ENCODE assay signal across 10 cellular contexts in the genomic region with DNA sequence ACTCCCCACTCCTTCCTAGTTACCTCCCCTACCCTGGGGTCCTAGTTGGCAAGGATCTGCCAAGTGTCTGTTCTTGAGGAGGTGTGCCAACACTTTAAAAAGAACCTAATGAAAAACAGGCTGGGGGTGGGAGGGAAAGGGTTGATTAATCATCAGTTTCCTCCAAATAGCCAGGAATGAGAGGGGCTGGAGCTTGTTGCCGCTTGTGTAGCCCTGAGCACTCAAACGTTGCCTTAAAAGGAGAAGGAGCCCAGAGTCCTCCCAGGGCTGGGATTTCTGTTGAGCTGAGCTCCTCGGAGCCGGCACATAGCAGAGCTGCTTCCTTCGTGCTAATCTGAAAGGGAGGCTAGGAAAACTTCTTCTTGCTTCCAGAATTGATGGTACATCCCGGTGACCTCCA. TPM values are rescaled to one million over a fixed set of nuclear protein-coding genes. Genes with fewer than 3 reads are reported as not detected.
DNase-seq lines count a peak whose midpoint lies in the region; ATAC-seq, FAIRE-seq and TF ChIP-seq lines count a peak whose summit lies in the region.
"Had no signal": no experiment of that assay in that cellular context is flagged by ENCODE, and none has a peak within 500 bp of the region (broad histone marks: within the 10 kb centered on the region; RNA-seq: fewer than 3 reads in every experiment).

No MANE protein-coding gene starts in this region.

- H3K9me3 ChIP-seq in adipocyte (ENCODE audit: control insufficient read depth, low read length), result no peaks in the 10 kb centered on the region
- no peaks in the 10 kb centered on the region for H3K9me3 ChIP-seq in neural progenitor cell (ENCODE audit: low read depth)

- H3K79me2 ChIP-seq in ACC112 (ENCODE audit: control insufficient read depth, insufficient read depth, low read length, unreplicated experiment) (no peaks in the 10 kb centered on the region), neural progenitor cell (ENCODE audit: low read depth) (no peaks in the 10 kb centered on the region)

- H3K36me3 ChIP-seq in ACC112 (ENCODE audit: insufficient read depth, low read length), result no peaks in the 10 kb centered on the region
- peaks cover 7% of the 10 kb centered on the region for H3K36me3 ChIP-seq in adipocyte (ENCODE audit: control insufficient read depth, insufficient read depth, low read length, severe bottlenecking)
- no peaks in the 10 kb centered on the region for H3K36me3 ChIP-seq in neural progenitor cell

- H3K9ac ChIP-seq in adipocyte (ENCODE audit: low read length) (peak overlapping the region; percentile 88), neural progenitor cell (no peak overlapping the region)

- TF ChIP-seq CTCF in foreskin fibroblast (IDR thresholded peaks at IDR 0.05; ENCODE audit: low read depth, low read length) (no peak), neural progenitor cell (IDR thresholded peaks at IDR 0.05) (no peak)

- no peak overlapping the region for H3K4me3 Mint-ChIP-seq in neural progenitor cell
- H3K4me3 Mint-ChIP-seq in stimulated activated naive CD8-positive, alpha-beta T cell treated with anti-CD3 and anti-CD28 coated beads, Interleukin-15, amount 100 ng/mL, for 72 hours, result no peak overlapping the region

- H3K4me1 Mint-ChIP-seq in neural progenitor cell, result peaks cover 7% of the 10 kb centered on the region
- H3K4me1 Mint-ChIP-seq in stimulated activated naive CD8-positive, alpha-beta T cell treated with anti-CD3 and anti-CD28 coated beads, Interleukin-15, amount 100 ng/mL, for 72 hours, result peaks cover 13% of the 10 kb centered on the region

- H3F3A ChIP-seq in neural progenitor cell (ENCODE audit: low read depth), result no peaks in the 10 kb centered on the region

- H3K27ac ChIP-seq in ACC112 (ENCODE audit: low read depth, low read length), result peak overlapping the region; percentile 63
- no peak overlapping the region for H3K27ac ChIP-seq in neural progenitor cell

- H3K27me3 ChIP-seq in ACC112 (ENCODE audit: insufficient read depth, low read length) (no peaks in the 10 kb centered on the region), adipocyte (replicated peaks; ENCODE audit: control insufficient read depth, insufficient read depth, low read length) (no peaks in the 10 kb centered on the region), neural progenitor cell (no peaks in the 10 kb centered on the region)

- DNase-seq in adipocyte (ENCODE audit: low read depth), result peak; percentile 89
- peak; percentile 90 to 94 for DNase-seq in foreskin fibroblast
- peak; percentile 50 for DNase-seq in neural progenitor cell (ENCODE audit: low spot score)
- DNase-seq in hippocampal formation (lab: John Stamatoyannopoulos, UW), result no peak
- DNase-seq in GM12891 (ENCODE audit: insufficient read length, low spot score), result no peak
- DNase-seq in stimulated activated naive CD8-positive, alpha-beta T cell treated with anti-CD3 and anti-CD28 coated beads, Interleukin-15, amount 100 ng/mL, for 72 hours, result no peak
- DNase-seq: effector memory CD4-positive, alpha-beta T cell had no signal

- no peak overlapping the region for H2AFZ ChIP-seq in ACC112 (ENCODE audit: low read length, unreplicated experiment)
- no peak overlapping the region for H2AFZ ChIP-seq in neural progenitor cell (replicated peaks)

- peaks cover 2% of the 10 kb centered on the region for H3K36me3 Mint-ChIP-seq in neural progenitor cell

- no peaks in the 10 kb centered on the region for H3K9me3 Mint-ChIP-seq in neural progenitor cell
- no peaks in the 10 kb centered on the region for H3K9me3 Mint-ChIP-seq in stimulated activated naive CD8-positive, alpha-beta T cell treated with anti-CD3 and anti-CD28 coated beads, Interleukin-15, amount 100 ng/mL, for 72 hours

- no peak for ATAC-seq in GM18907 (IDR thresholded peaks at IDR 0.05; ENCODE audit: unreplicated experiment)
- ATAC-seq in stimulated activated naive CD8-positive, alpha-beta T cell treated with anti-CD3 and anti-CD28 coated beads, Interleukin-15, amount 100 ng/mL, for 72 hours, result no peak

- no peak for TF ChIP-seq POLR2A in GM12891 (IDR thresholded peaks at IDR 0.05; ENCODE audit: low read depth, low read length)

- no peak for FAIRE-seq in GM12891 (lab: Jason Lieb, UNC)
- FAIRE-seq: A204.1 had no signal

- no peak overlapping the region for H3K4me2 ChIP-seq in neural progenitor cell

- H3K27me3 Mint-ChIP-seq in neural progenitor cell (ENCODE audit: insufficient read depth, low read depth), result peaks cover 9% of the 10 kb centered on the region
- H3K27me3 Mint-ChIP-seq in stimulated activated naive CD8-positive, alpha-beta T cell treated with anti-CD3 and anti-CD28 coated beads, Interleukin-15, amount 100 ng/mL, for 72 hours, result peaks cover 16% of the 10 kb centered on the region

- H3K4me3 ChIP-seq in ACC112 (ENCODE audit: low read depth, low read length), result no peak overlapping the region
- H3K4me3 ChIP-seq in adipocyte (ENCODE audit: low read length), result peak overlapping the region; percentile 9
- no peak overlapping the region for H3K4me3 ChIP-seq in foreskin fibroblast (ENCODE audit: low read depth in 1 of 2, low read length in 2 of 2)
- no peak overlapping the region for H3K4me3 ChIP-seq in neural progenitor cell

- no peaks in the 10 kb centered on the region for H4K20me1 ChIP-seq in neural progenitor cell (ENCODE audit: low read depth)

- peak overlapping the region; percentile 76 for H3K27ac Mint-ChIP-seq in neural progenitor cell
- no peak overlapping the region for H3K27ac Mint-ChIP-seq in stimulated activated naive CD8-positive, alpha-beta T cell treated with anti-CD3 and anti-CD28 coated beads, Interleukin-15, amount 100 ng/mL, for 72 hours

- H3K4me1 ChIP-seq in ACC112 (ENCODE audit: control insufficient read depth, insufficient read depth, low read length, unreplicated experiment) (peaks cover 39% of the 10 kb centered on the region), adipocyte (ENCODE audit: control insufficient read depth, insufficient read depth, low read length) (peaks cover 55% of the 10 kb centered on the region), neural progenitor cell (no peaks in the 10 kb centered on the region)

TF ChIP-seq in GM12891, 5 proteins besides CTCF, POLR2A, EP300 and RAD21:
- TF ChIP-seq POLR2AphosphoS5 (IDR thresholded peaks at IDR 0.05; ENCODE audit: low read depth, low read length) (no peak), PAX5 (IDR thresholded peaks at IDR 0.05; ENCODE audit: insufficient read depth, low read length, severe bottlenecking) (no peak), TAF1 (IDR thresholded peaks at IDR 0.05; ENCODE audit: low read depth, low read length) (no peak), SPI1 (IDR thresholded peaks at IDR 0.05; ENCODE audit: low read depth, low read length) (no peak), POU2F2 (IDR thresholded peaks at IDR 0.05; ENCODE audit: low read depth, low read length) (no peak)

RNA-seq across cellular contexts. Expression of gene SHISA4, which starts 15.9 kb away (rescaled TPM):
- total RNA-seq in neural progenitor cell (ENCODE audit: low replicate concordance), result 3.0 and 9.9 TPM in 2 replicates
- 0.64 TPM for polyA plus RNA-seq in GM12891 (2012; ENCODE audit: low read depth, missing spikeins)

RNA-seq across cellular contexts. Expression of gene LMOD1, which starts 41.8 kb away (rescaled TPM):
- 0.37 and 1.2 TPM in 2 replicates for total RNA-seq in neural progenitor cell (ENCODE audit: low replicate concordance)
- polyA plus RNA-seq in GM12891 (2012; ENCODE audit: low read depth, missing spikeins), result not detected

RNA-seq across cellular contexts. Expression of gene TIMM17A, which starts 50.7 kb away (rescaled TPM):
- total RNA-seq in neural progenitor cell (ENCODE audit: low replicate concordance), result 34.5 and 50.5 TPM in 2 replicates
- 47.5 TPM for polyA plus RNA-seq in GM12891 (2012; ENCODE audit: low read depth, missing spikeins)

Comparison
In these comparisons a context has a peak if more than half of its experiments do, and no peak if none do; other contexts are left out.
1. DNase-seq: peak in adipocyte (single experiment), foreskin fibroblast (2 of 2) and neural progenitor cell (single experiment); none in hippocampal formation (0 of 2), GM12891 (single experiment) and stimulated activated naive CD8-positive, alpha-beta T cell treated with anti-CD3 and anti-CD28 coated beads, Interleukin-15, amount 100 ng/mL, for 72 hours (0 of 2).